In genomic region chr17:55444471-55445441, GRCh38 we compare ENCODE assay signal across 1 cellular context.
TF ChIP-seq lines count a peak whose summit lies in the region.

No MANE protein-coding gene starts in this region.

TF ChIP-seq in HepG2, 621 proteins besides CTCF, POLR2A, EP300 and RAD21 (continued from another document):
- TF ChIP-seq, protein P1, sequence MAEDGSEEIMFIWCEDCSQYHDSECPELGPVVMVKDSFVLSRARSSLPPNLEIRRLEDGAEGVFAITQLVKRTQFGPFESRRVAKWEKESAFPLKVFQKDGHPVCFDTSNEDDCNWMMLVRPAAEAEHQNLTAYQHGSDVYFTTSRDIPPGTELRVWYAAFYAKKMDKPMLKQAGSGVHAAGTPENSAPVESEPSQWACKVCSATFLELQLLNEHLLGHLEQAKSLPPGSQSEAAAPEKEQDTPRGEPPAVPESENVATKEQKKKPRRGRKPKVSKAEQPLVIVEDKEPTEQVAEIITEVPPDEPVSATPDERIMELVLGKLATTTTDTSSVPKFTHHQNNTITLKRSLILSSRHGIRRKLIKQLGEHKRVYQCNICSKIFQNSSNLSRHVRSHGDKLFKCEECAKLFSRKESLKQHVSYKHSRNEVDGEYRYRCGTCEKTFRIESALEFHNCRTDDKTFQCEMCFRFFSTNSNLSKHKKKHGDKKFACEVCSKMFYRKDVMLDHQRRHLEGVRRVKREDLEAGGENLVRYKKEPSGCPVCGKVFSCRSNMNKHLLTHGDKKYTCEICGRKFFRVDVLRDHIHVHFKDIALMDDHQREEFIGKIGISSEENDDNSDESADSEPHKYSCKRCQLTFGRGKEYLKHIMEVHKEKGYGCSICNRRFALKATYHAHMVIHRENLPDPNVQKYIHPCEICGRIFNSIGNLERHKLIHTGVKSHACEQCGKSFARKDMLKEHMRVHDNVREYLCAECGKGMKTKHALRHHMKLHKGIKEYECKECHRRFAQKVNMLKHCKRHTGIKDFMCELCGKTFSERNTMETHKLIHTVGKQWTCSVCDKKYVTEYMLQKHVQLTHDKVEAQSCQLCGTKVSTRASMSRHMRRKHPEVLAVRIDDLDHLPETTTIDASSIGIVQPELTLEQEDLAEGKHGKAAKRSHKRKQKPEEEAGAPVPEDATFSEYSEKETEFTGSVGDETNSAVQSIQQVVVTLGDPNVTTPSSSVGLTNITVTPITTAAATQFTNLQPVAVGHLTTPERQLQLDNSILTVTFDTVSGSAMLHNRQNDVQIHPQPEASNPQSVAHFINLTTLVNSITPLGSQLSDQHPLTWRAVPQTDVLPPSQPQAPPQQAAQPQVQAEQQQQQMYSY (CRISPR knock-in tag; IDR thresholded peaks at IDR 0.05) = no peak
- TF ChIP-seq AKAP8 (CRISPR knock-in tag; IDR thresholded peaks at IDR 0.05) (no peak), RARA (CRISPR knock-in tag; IDR thresholded peaks at IDR 0.05) (peak; percentile 63), ZNF720 (CRISPR knock-in tag; IDR thresholded peaks at IDR 0.05) (no peak), ZNF619 (CRISPR knock-in tag; IDR thresholded peaks at IDR 0.05) (no peak), YY1 (IDR thresholded peaks at IDR 0.05; ENCODE audit: insufficient read depth, insufficient replicate concordance, low read depth, low read length) (no peak), ZMAT5 (CRISPR knock-in tag; IDR thresholded peaks at IDR 0.05; ENCODE audit: borderline replicate concordance, low read depth) (no peak), ZBTB7B (CRISPR knock-in tag; IDR thresholded peaks at IDR 0.05) (peak; percentile 87), ATRX (CRISPR knock-in tag; IDR thresholded peaks at IDR 0.05; ENCODE audit: borderline replicate concordance) (no peak)
- TF ChIP-seq, protein P2, sequence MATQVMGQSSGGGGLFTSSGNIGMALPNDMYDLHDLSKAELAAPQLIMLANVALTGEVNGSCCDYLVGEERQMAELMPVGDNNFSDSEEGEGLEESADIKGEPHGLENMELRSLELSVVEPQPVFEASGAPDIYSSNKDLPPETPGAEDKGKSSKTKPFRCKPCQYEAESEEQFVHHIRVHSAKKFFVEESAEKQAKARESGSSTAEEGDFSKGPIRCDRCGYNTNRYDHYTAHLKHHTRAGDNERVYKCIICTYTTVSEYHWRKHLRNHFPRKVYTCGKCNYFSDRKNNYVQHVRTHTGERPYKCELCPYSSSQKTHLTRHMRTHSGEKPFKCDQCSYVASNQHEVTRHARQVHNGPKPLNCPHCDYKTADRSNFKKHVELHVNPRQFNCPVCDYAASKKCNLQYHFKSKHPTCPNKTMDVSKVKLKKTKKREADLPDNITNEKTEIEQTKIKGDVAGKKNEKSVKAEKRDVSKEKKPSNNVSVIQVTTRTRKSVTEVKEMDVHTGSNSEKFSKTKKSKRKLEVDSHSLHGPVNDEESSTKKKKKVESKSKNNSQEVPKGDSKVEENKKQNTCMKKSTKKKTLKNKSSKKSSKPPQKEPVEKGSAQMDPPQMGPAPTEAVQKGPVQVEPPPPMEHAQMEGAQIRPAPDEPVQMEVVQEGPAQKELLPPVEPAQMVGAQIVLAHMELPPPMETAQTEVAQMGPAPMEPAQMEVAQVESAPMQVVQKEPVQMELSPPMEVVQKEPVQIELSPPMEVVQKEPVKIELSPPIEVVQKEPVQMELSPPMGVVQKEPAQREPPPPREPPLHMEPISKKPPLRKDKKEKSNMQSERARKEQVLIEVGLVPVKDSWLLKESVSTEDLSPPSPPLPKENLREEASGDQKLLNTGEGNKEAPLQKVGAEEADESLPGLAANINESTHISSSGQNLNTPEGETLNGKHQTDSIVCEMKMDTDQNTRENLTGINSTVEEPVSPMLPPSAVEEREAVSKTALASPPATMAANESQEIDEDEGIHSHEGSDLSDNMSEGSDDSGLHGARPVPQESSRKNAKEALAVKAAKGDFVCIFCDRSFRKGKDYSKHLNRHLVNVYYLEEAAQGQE (IDR thresholded peaks at IDR 0.05; ENCODE audit: borderline replicate concordance in 1 of 2, low read depth in 1 of 2, low read length in 2 of 2) = no peak
